18 cellular contexts compared by ENCODE assay signal in the genomic region with DNA sequence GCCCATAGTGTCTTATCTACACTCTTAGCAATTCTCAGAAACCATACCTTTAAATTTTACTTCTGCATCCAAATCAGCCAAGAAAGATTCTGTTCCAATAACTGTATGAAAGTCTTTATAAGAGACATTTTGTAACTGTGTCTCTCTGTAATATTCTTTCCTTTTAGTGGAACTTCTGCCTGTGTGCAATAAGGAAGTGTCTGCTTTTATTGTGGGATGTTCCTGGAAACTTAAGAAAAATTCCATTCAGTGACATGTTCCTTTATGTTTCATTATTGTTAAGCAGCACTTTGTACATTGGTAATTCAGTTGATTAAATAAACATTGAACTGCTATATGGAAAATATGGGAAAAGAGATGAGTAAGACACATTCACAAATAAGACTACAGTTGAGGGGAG. TPM values are rescaled to one million over a fixed set of nuclear protein-coding genes. Genes with fewer than 3 reads are reported as not detected.
DNase-seq lines count a peak whose midpoint lies in the region; ATAC-seq and TF ChIP-seq lines count a peak whose summit lies in the region.
"Had no signal": no experiment of that assay in that cellular context is flagged by ENCODE, and none has a peak within 500 bp of the region (broad histone marks: within the 10 kb centered on the region; RNA-seq: fewer than 3 reads in every experiment).

No MANE protein-coding gene starts in this region.

- H3K27me3 ChIP-seq in Panc1 (ENCODE audit: control insufficient read depth, insufficient read depth, low read length): no peaks in the 10 kb centered on the region
- no peaks in the 10 kb centered on the region for H3K27me3 ChIP-seq in vagina
- H3K27me3 ChIP-seq: MG63 had no signal

- H3K4me3 ChIP-seq in Panc1 (ENCODE audit: low read depth in 2 of 2, low read length in 2 of 2) (no peak overlapping the region), vagina (no peak overlapping the region)
- H3K4me3 ChIP-seq: A549, MG63 had no signal

- H3K27ac Mint-ChIP-seq in activated naive CD8-positive, alpha-beta T cell: no peak overlapping the region
- no peak overlapping the region for H3K27ac Mint-ChIP-seq in activated naive CD8-positive, alpha-beta T cell treated with anti-CD3 and anti-CD28 coated beads, Interleukin-2, amount 50 U/mL, for 24 hours
- H3K27ac Mint-ChIP-seq in dendritic cell treated with granulocyte-macrophage colony-stimulating factor and Interleukin-4, amounts not matched to agents 40 ng/mL and 50 ng/mL, for 4 days: peak overlapping the region; percentile 79
- no peak overlapping the region for H3K27ac Mint-ChIP-seq in activated CD4-positive, alpha-beta memory T cell treated with anti-CD3 and anti-CD28 coated beads for 36 hours

- TSS peak; percentile 2 for BruUV-seq in Panc1 (replicated peaks; lab: Mats Ljungman, UMichigan)

- peaks cover 13% of the 10 kb centered on the region for H3K36me3 Mint-ChIP-seq in activated naive CD8-positive, alpha-beta T cell
- H3K36me3 Mint-ChIP-seq in activated naive CD8-positive, alpha-beta T cell treated with anti-CD3 and anti-CD28 coated beads, Interleukin-2, amount 50 U/mL, for 24 hours (ENCODE audit: low read depth): peaks cover 30% of the 10 kb centered on the region
- peaks cover 11% of the 10 kb centered on the region for H3K36me3 Mint-ChIP-seq in dendritic cell treated with granulocyte-macrophage colony-stimulating factor and Interleukin-4, amounts not matched to agents 40 ng/mL and 50 ng/mL, for 4 days (ENCODE audit: low read depth)
- H3K36me3 Mint-ChIP-seq in activated CD4-positive, alpha-beta memory T cell treated with anti-CD3 and anti-CD28 coated beads for 36 hours: peaks cover 13% of the 10 kb centered on the region

- no peak for TF ChIP-seq CTCF in Panc1 (IDR thresholded peaks at IDR 0.05)
- no peak for TF ChIP-seq CTCF in vagina (IDR thresholded peaks at IDR 0.05)
- no peak for TF ChIP-seq CTCF in GM10266 (IDR thresholded peaks at IDR 0.05; ENCODE audit: control insufficient read depth, insufficient read depth, low read depth, missing control alignments)

- CTCF ChIA-PET in Panc1 (lab: Charles Lee): no interaction called here
- CTCF ChIA-PET in activated CD4-positive, alpha-beta memory T cell treated with anti-CD3 and anti-CD28 coated beads for 36 hours (lab: Charles Lee): no interaction called here

- intact Hi-C loops in Panc1 (cut with micrococcal nuclease; ENCODE audit: unreplicated experiment) (no loop called here), vagina (cut with DNase I) (no loop called here)
- intact Hi-C loops in dendritic cell treated with granulocyte-macrophage colony-stimulating factor and Interleukin-4, amounts not matched to agents 40 ng/mL and 50 ng/mL, for 4 days (cut with micrococcal nuclease): no loop called here
- intact Hi-C loops in activated CD4-positive, alpha-beta memory T cell treated with anti-CD3 and anti-CD28 coated beads for 36 hours (cut with micrococcal nuclease): no loop called here

- H3K9me3 ChIP-seq in Panc1 (ENCODE audit: control insufficient read depth, insufficient read depth, low read depth, low read length) (no peaks in the 10 kb centered on the region), vagina (no peaks in the 10 kb centered on the region)
- H3K9me3 ChIP-seq: A549, MG63 had no signal

- DNase-seq in activated naive CD8-positive, alpha-beta T cell treated with anti-CD3 and anti-CD28 coated beads, Interleukin-2, amount 50 U/mL, for 24 hours: no peak
- DNase-seq in Panc1 (ENCODE audit: low read depth, low spot score) (no peak), vagina (ENCODE audit: extremely low spot score in 2 of 2) (no peak), GM10266 (ENCODE audit: extremely low spot score) (no peak)
- DNase-seq in activated CD4-positive, alpha-beta memory T cell treated with anti-CD3 and anti-CD28 coated beads for 36 hours: no peak
- DNase-seq: Calu3; CD8-positive, alpha-beta memory T cell; DMS153; MG63; NCI-H1417 treated with DMSO at 0.1 percent for 48 hours; NCI-H187; NCI-H446; NCI-H526; Right ventricle myocardium superior had no signal

- POLR2A ChIA-PET in Panc1 (lab: Charles Lee): no interaction called here
- POLR2A ChIA-PET in activated CD4-positive, alpha-beta memory T cell treated with anti-CD3 and anti-CD28 coated beads for 36 hours (lab: Charles Lee): no interaction called here

- H3K4me1 Mint-ChIP-seq in activated naive CD8-positive, alpha-beta T cell (ENCODE audit: low read depth): peaks cover 72% of the 10 kb centered on the region
- H3K4me1 Mint-ChIP-seq in activated naive CD8-positive, alpha-beta T cell treated with anti-CD3 and anti-CD28 coated beads, Interleukin-2, amount 50 U/mL, for 24 hours: peaks cover 50% of the 10 kb centered on the region
- H3K4me1 Mint-ChIP-seq in dendritic cell treated with granulocyte-macrophage colony-stimulating factor and Interleukin-4, amounts not matched to agents 40 ng/mL and 50 ng/mL, for 4 days (ENCODE audit: low read depth): peaks cover 61% of the 10 kb centered on the region
- peaks cover 46% of the 10 kb centered on the region for H3K4me1 Mint-ChIP-seq in activated CD4-positive, alpha-beta memory T cell treated with anti-CD3 and anti-CD28 coated beads for 36 hours (ENCODE audit: low read depth)

- peak overlapping the region; percentile 38 for H3K4me3 Mint-ChIP-seq in activated naive CD8-positive, alpha-beta T cell
- H3K4me3 Mint-ChIP-seq in activated naive CD8-positive, alpha-beta T cell treated with anti-CD3 and anti-CD28 coated beads, Interleukin-2, amount 50 U/mL, for 24 hours: no peak overlapping the region
- H3K4me3 Mint-ChIP-seq in dendritic cell treated with granulocyte-macrophage colony-stimulating factor and Interleukin-4, amounts not matched to agents 40 ng/mL and 50 ng/mL, for 4 days: peak overlapping the region; percentile 21
- H3K4me3 Mint-ChIP-seq in activated CD4-positive, alpha-beta memory T cell treated with anti-CD3 and anti-CD28 coated beads for 36 hours: no peak overlapping the region
- H3K4me3 Mint-ChIP-seq: CD8-positive, alpha-beta memory T cell had no signal

- in situ Hi-C loops in Panc1 (cut with HindIII; ENCODE audit: low pct_unique_long_range_greater_than_20kb, low sequenced_read_pairs): no loop called here

- no peak for ATAC-seq in activated naive CD8-positive, alpha-beta T cell treated with anti-CD3 and anti-CD28 coated beads, Interleukin-2, amount 50 U/mL, for 24 hours
- ATAC-seq in Panc1: no peak
- ATAC-seq: A549 had no signal

- no peaks in the 10 kb centered on the region for H3K27me3 Mint-ChIP-seq in activated naive CD8-positive, alpha-beta T cell
- H3K27me3 Mint-ChIP-seq in activated naive CD8-positive, alpha-beta T cell treated with anti-CD3 and anti-CD28 coated beads, Interleukin-2, amount 50 U/mL, for 24 hours: no peaks in the 10 kb centered on the region
- H3K27me3 Mint-ChIP-seq in dendritic cell treated with granulocyte-macrophage colony-stimulating factor and Interleukin-4, amounts not matched to agents 40 ng/mL and 50 ng/mL, for 4 days: no peaks in the 10 kb centered on the region
- H3K27me3 Mint-ChIP-seq in activated CD4-positive, alpha-beta memory T cell treated with anti-CD3 and anti-CD28 coated beads for 36 hours: no peaks in the 10 kb centered on the region
- H3K27me3 Mint-ChIP-seq: CD8-positive, alpha-beta memory T cell; IgD-negative memory B cell had no signal

- H3K36me3 ChIP-seq in Panc1 (ENCODE audit: control insufficient read depth, insufficient read depth, low read length): no peaks in the 10 kb centered on the region
- H3K36me3 ChIP-seq in vagina: no peaks in the 10 kb centered on the region

- H3K9me3 Mint-ChIP-seq in activated naive CD8-positive, alpha-beta T cell (ENCODE audit: low read depth): no peaks in the 10 kb centered on the region
- H3K9me3 Mint-ChIP-seq in activated naive CD8-positive, alpha-beta T cell treated with anti-CD3 and anti-CD28 coated beads, Interleukin-2, amount 50 U/mL, for 24 hours: no peaks in the 10 kb centered on the region
- no peaks in the 10 kb centered on the region for H3K9me3 Mint-ChIP-seq in dendritic cell treated with granulocyte-macrophage colony-stimulating factor and Interleukin-4, amounts not matched to agents 40 ng/mL and 50 ng/mL, for 4 days
- H3K9me3 Mint-ChIP-seq in activated CD4-positive, alpha-beta memory T cell treated with anti-CD3 and anti-CD28 coated beads for 36 hours: no peaks in the 10 kb centered on the region
- H3K9me3 Mint-ChIP-seq: CD8-positive, alpha-beta memory T cell; IgD-negative memory B cell had no signal

- H3K27ac ChIP-seq in Panc1 (ENCODE audit: low read length) (no peak overlapping the region), vagina (no peak overlapping the region)
- H3K27ac ChIP-seq: A549 had no signal

- TF ChIP-seq POLR2A in vagina (IDR thresholded peaks at IDR 0.05): no peak

- H3K4me1 ChIP-seq in Panc1 (ENCODE audit: control insufficient read depth, insufficient read depth, low read length): peaks cover 3% of the 10 kb centered on the region; the same call in 1 of the 2 replicates
- H3K4me1 ChIP-seq in vagina: peaks cover 20% of the 10 kb centered on the region
- H3K4me1 ChIP-seq: A549 had no signal

RNA-seq across cellular contexts. Expression of a gene that starts 11.7 kb away (rescaled TPM):
- total RNA-seq in Panc1 (2021; ENCODE audit: unreplicated experiment) (57.3 TPM), vagina (17.7 TPM)
- 23.9 TPM for polyA plus RNA-seq in Panc1 (2012; ENCODE audit: insufficient read length)
- 10 to 100 TPM; 33.6 to 33.9 TPM for total RNA-seq in activated CD4-positive, alpha-beta memory T cell treated with anti-CD3 and anti-CD28 coated beads for 36 hours

Comparison
In these comparisons a context has a peak if more than half of its experiments do, and no peak if none do; other contexts are left out.
1. H3K4me3 Mint-ChIP-seq: peak in activated naive CD8-positive, alpha-beta T cell (single experiment) and dendritic cell treated with granulocyte-macrophage colony-stimulating factor and Interleukin-4, amounts not matched to agents 40 ng/mL and 50 ng/mL, for 4 days (single experiment); none in activated naive CD8-positive, alpha-beta T cell treated with anti-CD3 and anti-CD28 coated beads, Interleukin-2, amount 50 U/mL, for 24 hours (single experiment) and activated CD4-positive, alpha-beta memory T cell treated with anti-CD3 and anti-CD28 coated beads for 36 hours (single experiment).